Comparison of ENCODE assay signal across 13 cellular contexts in genomic region chr15:45794768-45795486, GRCh38.
A peak's percentile ranks its signal among the peaks of the same experiment; 100 is the strongest.
DNase-seq lines count a peak whose midpoint lies in the region; ATAC-seq and TF ChIP-seq lines count a peak whose summit lies in the region.
"Had no signal": no experiment of that assay in that cellular context is flagged by ENCODE, and none has a peak within 500 bp of the region (broad histone marks: within the 10 kb centered on the region; RNA-seq: fewer than 3 reads in every experiment).

No MANE protein-coding gene starts in this region.

- no peaks in the 10 kb centered on the region for H3K9me3 ChIP-seq in uterus
- H3K9me3 ChIP-seq: BLaER1 treated with 17β-estradiol and CSF1 and Interleukin-3, amounts not matched to agents 10 nM and 100 nM; left lung had no signal

- no peaks in the 10 kb centered on the region for H3K4me1 ChIP-seq in uterus
- H3K4me1 ChIP-seq: left lung had no signal

- TF ChIP-seq POLR2A in uterus (IDR thresholded peaks at IDR 0.05): no peak

- H3K4me3 ChIP-seq in uterus: no peak overlapping the region
- H3K4me3 ChIP-seq: BLaER1 treated with 17β-estradiol and CSF1 and Interleukin-3, amounts not matched to agents 10 nM and 100 nM; left lung; skin epidermis had no signal

- intact Hi-C loops in uterus (cut with DNase I; ENCODE audit: low total_unique reads): no loop called here

- H3K27me3 ChIP-seq in uterus: no peaks in the 10 kb centered on the region
- H3K27me3 ChIP-seq: BLaER1 treated with 17β-estradiol and CSF1 and Interleukin-3, amounts not matched to agents 10 nM and 100 nM had no signal

- no peak overlapping the region for H3K27ac ChIP-seq in uterus
- H3K27ac ChIP-seq: BLaER1 treated with 17β-estradiol and CSF1 and Interleukin-3, amounts not matched to agents 10 nM and 100 nM; epithelial cell of prostate; left lung; skin epidermis had no signal

- ATAC-seq in GM18907 (IDR thresholded peaks at IDR 0.05; ENCODE audit: unreplicated experiment) (peak; percentile 75), HG02642 (IDR thresholded peaks at IDR 0.05; ENCODE audit: poor library complexity, unreplicated experiment) (peak; percentile 62), HG03025 (IDR thresholded peaks at IDR 0.05; ENCODE audit: low FRiP score, unreplicated experiment) (no peak)

- no peak for TF ChIP-seq CTCF in uterus (IDR thresholded peaks at IDR 0.05)

- DNase-seq in NCI-H1092 treated with DMSO at 0.1 percent for 48 hours (lab: John Stamatoyannopoulos, UW) (peak; percentile 77), left kidney (ENCODE audit: low read depth, low spot score) (peak; percentile 26), uterus (no peak), KG1 (lab: John Stamatoyannopoulos, UW) (no peak), mucosa of gallbladder (ENCODE audit: low spot score) (no peak)
- DNase-seq: activated CD8-positive, alpha-beta memory T cell treated with anti-CD3 and anti-CD28 coated beads, Interleukin-2, amount 50 U/mL, for 48 hours; left lung had no signal

- H3K36me3 ChIP-seq in uterus: no peaks in the 10 kb centered on the region
- H3K36me3 ChIP-seq: BLaER1 treated with 17β-estradiol and CSF1 and Interleukin-3, amounts not matched to agents 10 nM and 100 nM; left lung had no signal

Comparison
In these comparisons a context has a peak if more than half of its experiments do, and no peak if none do; other contexts are left out.
1. DNase-seq: peak in NCI-H1092 treated with DMSO at 0.1 percent for 48 hours (single experiment) and left kidney (single experiment); none in uterus (0 of 2), KG1 (single experiment) and mucosa of gallbladder (single experiment).